ENCODE assay signal across 8 cellular contexts in genomic region chr1:26111530-26112406, GRCh38. TPM values are rescaled to one million over a fixed set of nuclear protein-coding genes. Genes with fewer than 3 reads are reported as not detected.
DNase-seq lines count a peak whose midpoint lies in the region; TF ChIP-seq lines count a peak whose summit lies in the region.

TSS of gene PDIK1L (plus strand) at chr1:26111824. CDS start at chr1:26114309, 2,485 bp downstream.

- H3K27me3 ChIP-seq in H7 (ENCODE audit: control insufficient read depth, insufficient read depth, low read length), result peaks cover 11% of the 10 kb centered on the region

- TF ChIP-seq CTCF in nephron (IDR thresholded peaks at IDR 0.05; ENCODE audit: unreplicated experiment in 3 of 3), result no peak

- H3K9me3 Mint-ChIP-seq in activated T-helper 2 cell treated with anti-CD3 and anti-CD28 coated beads, Interferon-gamma antibody, Interleukin-2, Interleukin-4, amounts not matched to agents 10 μg/mL and 5 μg/mL and 100 μg/mL, durations not matched to agents 14 hours and 24 hours and 36 hours, result no peaks in the 10 kb centered on the region
- H3K9me3 Mint-ChIP-seq in nephron, result no peaks in the 10 kb centered on the region

- peaks cover 29% of the 10 kb centered on the region for H3K4me1 Mint-ChIP-seq in activated T-helper 2 cell treated with anti-CD3 and anti-CD28 coated beads, Interferon-gamma antibody, Interleukin-2, Interleukin-4, amounts not matched to agents 10 μg/mL and 5 μg/mL and 100 μg/mL, durations not matched to agents 14 hours and 24 hours and 36 hours (ENCODE audit: low read depth)
- H3K4me1 Mint-ChIP-seq in nephron, result peaks cover 30% of the 10 kb centered on the region

- peak within 1 kb of the TSS; percentile 98 for H3K4me3 ChIP-seq in H7 (ENCODE audit: insufficient read depth, low read depth, low read length)

- H3K4me3 Mint-ChIP-seq in activated T-helper 2 cell treated with anti-CD3 and anti-CD28 coated beads, Interferon-gamma antibody, Interleukin-2, Interleukin-4, amounts not matched to agents 10 μg/mL and 5 μg/mL and 100 μg/mL, durations not matched to agents 14 hours and 24 hours and 36 hours (ENCODE audit: low read depth), result peak within 1 kb of the TSS; percentile 96
- peak within 1 kb of the TSS; percentile 93 to 99 (median 97) for H3K4me3 Mint-ChIP-seq in nephron

- peak; percentile 92 for TF ChIP-seq POLR2A in Raji (IDR thresholded peaks at IDR 0.05; ENCODE audit: insufficient read depth, low read depth, low read length)

- intact Hi-C loops in activated T-helper 2 cell treated with anti-CD3 and anti-CD28 coated beads, Interferon-gamma antibody, Interleukin-2, Interleukin-4, amounts not matched to agents 10 μg/mL and 5 μg/mL and 100 μg/mL, durations not matched to agents 14 hours and 24 hours and 36 hours (cut with micrococcal nuclease), result loop anchor here (1.0 to 2.0 kb wide), 4 partner anchors 15 to 123 kb away; partner anchors contain the start of genes CEP85 and PAFAH2

- DNase-seq in EH (ENCODE audit: low read depth) (peak; percentile 94), H7 (peak; percentile 96), M059J (ENCODE audit: low read depth) (peak; percentile 94), fibroblast of peridontal ligament (ENCODE audit: extremely low read depth) (peak; percentile 93)
- DNase-seq in activated T-helper 2 cell treated with anti-CD3 and anti-CD28 coated beads, Interferon-gamma antibody, Interleukin-2, Interleukin-4, amounts not matched to agents 10 μg/mL and 5 μg/mL and 100 μg/mL, durations not matched to agents 14 hours and 24 hours and 36 hours (ENCODE audit: low spot score), result peak; percentile 90
- peak; percentile 89 for DNase-seq in stimulated activated naive CD4-positive, alpha-beta T cell treated with Interleukin-2 at 50 U/mL for 16 hours (lab: John Stamatoyannopoulos, UW)

- H3K27ac Mint-ChIP-seq in activated T-helper 2 cell treated with anti-CD3 and anti-CD28 coated beads, Interferon-gamma antibody, Interleukin-2, Interleukin-4, amounts not matched to agents 10 μg/mL and 5 μg/mL and 100 μg/mL, durations not matched to agents 14 hours and 24 hours and 36 hours, result peak within 1 kb of the TSS; percentile 92
- peak within 1 kb of the TSS; percentile 98 to 99 (median 99) for H3K27ac Mint-ChIP-seq in nephron

- H3K36me3 Mint-ChIP-seq in activated T-helper 2 cell treated with anti-CD3 and anti-CD28 coated beads, Interferon-gamma antibody, Interleukin-2, Interleukin-4, amounts not matched to agents 10 μg/mL and 5 μg/mL and 100 μg/mL, durations not matched to agents 14 hours and 24 hours and 36 hours (ENCODE audit: low read depth), result peaks cover 16% of the 10 kb centered on the region
- H3K36me3 Mint-ChIP-seq in nephron (ENCODE audit: low read depth), result peaks cover 17% of the 10 kb centered on the region

- no peaks in the 10 kb centered on the region for H3K27me3 Mint-ChIP-seq in activated T-helper 2 cell treated with anti-CD3 and anti-CD28 coated beads, Interferon-gamma antibody, Interleukin-2, Interleukin-4, amounts not matched to agents 10 μg/mL and 5 μg/mL and 100 μg/mL, durations not matched to agents 14 hours and 24 hours and 36 hours (ENCODE audit: low read depth)
- no peaks in the 10 kb centered on the region for H3K27me3 Mint-ChIP-seq in nephron (ENCODE audit: low read depth)

- H3K36me3 ChIP-seq in H7 (replicated peaks; ENCODE audit: control insufficient read depth, insufficient read depth, low read length), result no peaks in the 10 kb centered on the region; the same call in 1 of the 2 replicates

RNA-seq across cellular contexts. Expression of gene PDIK1L, which starts in this region (rescaled TPM):
- total RNA-seq in H7 (2014; rRNA removed; shearing (Covaris generic)), result 5.9 and 6.0 TPM in 2 replicates
- total RNA-seq in M059J (2014; rRNA removed; shearing (Covaris generic)), result 9.0 and 9.3 TPM in 2 replicates
- total RNA-seq in activated T-helper 2 cell treated with anti-CD3 and anti-CD28 coated beads, Interferon-gamma antibody, Interleukin-2, Interleukin-4, amounts not matched to agents 10 μg/mL and 5 μg/mL and 100 μg/mL, durations not matched to agents 14 hours and 24 hours and 36 hours, result 15.2 and 17.2 TPM in 2 replicates

Comparison
In these comparisons a context has a peak if more than half of its experiments do, and no peak if none do; other contexts are left out.
1. Peak in every context shown above with its lines: DNase-seq and H3K4me3 ChIP-seq.